ENCODE assay signal across 8 cellular contexts in genomic region chr14:27528328-27528727, GRCh38.
DNase-seq lines count a peak whose midpoint lies in the region; ATAC-seq and TF ChIP-seq lines count a peak whose summit lies in the region.

No MANE protein-coding gene starts in this region.

- ATAC-seq in GM18909 (IDR thresholded peaks at IDR 0.05; ENCODE audit: poor library complexity, unreplicated experiment), result no peak

- TF ChIP-seq POLR2A in NB4 (IDR thresholded peaks at IDR 0.05; ENCODE audit: extremely low read depth, insufficient read length), result no peak
- no peak for TF ChIP-seq POLR2A in esophagus muscularis mucosa (IDR thresholded peaks at IDR 0.05; ENCODE audit: low read depth)

- intact Hi-C loops in esophagus muscularis mucosa (cut with DNase I), result no loop called here
- intact Hi-C loops in posterior cingulate gyrus (cut with DNase I), result no loop called here

- DNase-seq in D341Med (ENCODE audit: low spot score) (peak; percentile 51), NB4 (ENCODE audit: low read depth) (peak; percentile 43), SHP77 treated with DMSO at 0.1 percent for 48 hours (lab: John Stamatoyannopoulos, UW) (peak; percentile 77), iPS DF 6.9 (ENCODE audit: low read depth, low spot score) (peak; percentile 11), esophagus muscularis mucosa (ENCODE audit: extremely low spot score) (no peak), posterior cingulate gyrus (no peak)
- no peak for DNase-seq in activated CD4-positive, alpha-beta T cell treated with anti-CD3 and anti-CD28 coated beads, Interleukin-2, amount 50 U/mL, for 4 hours

- H3K4me3 ChIP-seq in NB4 (ENCODE audit: low read depth, low read length) (no peak overlapping the region), iPS DF 6.9 (ENCODE audit: low read length) (no peak overlapping the region), esophagus muscularis mucosa (no peak overlapping the region)

- H3K9me3 ChIP-seq in iPS DF 6.9 (ENCODE audit: control insufficient read depth, insufficient read depth, low read length), result no peaks in the 10 kb centered on the region
- no peaks in the 10 kb centered on the region for H3K9me3 ChIP-seq in esophagus muscularis mucosa

- H3K27me3 ChIP-seq in iPS DF 6.9 (ENCODE audit: control insufficient read depth, insufficient read depth, low read length), result no peaks in the 10 kb centered on the region
- no peaks in the 10 kb centered on the region for H3K27me3 ChIP-seq in esophagus muscularis mucosa

- H3K36me3 ChIP-seq in iPS DF 6.9 (ENCODE audit: control insufficient read depth, insufficient read depth, low read length) (no peaks in the 10 kb centered on the region), esophagus muscularis mucosa (no peaks in the 10 kb centered on the region)

- TF ChIP-seq EP300 in esophagus muscularis mucosa (IDR thresholded peaks at IDR 0.05), result no peak

- TF ChIP-seq CTCF in NB4 (IDR thresholded peaks at IDR 0.05; ENCODE audit: low read depth, low read length) (peak; percentile 39), esophagus muscularis mucosa (IDR thresholded peaks at IDR 0.05) (peak in 1 of 3 experiments; percentile 11)

- H3K27ac ChIP-seq in iPS DF 6.9 (ENCODE audit: low read length) (no peak overlapping the region), esophagus muscularis mucosa (replicated peaks in 1 of 4) (no peak overlapping the region)

- H3K4me1 ChIP-seq in iPS DF 6.9 (ENCODE audit: control insufficient read depth, insufficient read depth, low read length), result no peaks in the 10 kb centered on the region
- H3K4me1 ChIP-seq in esophagus muscularis mucosa, result no peaks in the 10 kb centered on the region

- no CpG with 5 or more reads among the region's 1 CpG for WGBS in iPS DF 6.9 (ENCODE audit: insufficient coverage, insufficient read length)
- WGBS in esophagus muscularis mucosa, result 11% methylated on average over 1 of the region's 1 CpG

Comparison
In these comparisons a context has a peak if more than half of its experiments do, and no peak if none do; other contexts are left out.
1. DNase-seq: peak in D341Med (single experiment), NB4 (single experiment), SHP77 treated with DMSO at 0.1 percent for 48 hours (single experiment) and iPS DF 6.9 (single experiment); none in esophagus muscularis mucosa (single experiment), posterior cingulate gyrus (0 of 10) and activated CD4-positive, alpha-beta T cell treated with anti-CD3 and anti-CD28 coated beads, Interleukin-2, amount 50 U/mL, for 4 hours (0 of 2).